8 cellular contexts compared by ENCODE assay signal in genomic region chrX:9342581-9343051, GRCh38.
DNase-seq lines count a peak whose midpoint lies in the region; ATAC-seq and TF ChIP-seq lines count a peak whose summit lies in the region.

No MANE protein-coding gene starts in this region.

- intact Hi-C loops in CD8-positive, alpha-beta T cell (cut with DNase I, micrococcal nuclease) = loop anchor here (1.0 to 10.0 kb wide), 7 partner anchors 56 to 772 kb away; no protein-coding TSS in a partner anchor
- intact Hi-C loops in uterus (cut with DNase I; ENCODE audit: low total_unique reads) = loop anchor here (5.0 kb wide), 1 partner anchor 120 kb away; no protein-coding TSS in a partner anchor

- peak overlapping the region; percentile 70 for H3K27ac Mint-ChIP-seq in CD8-positive, alpha-beta T cell

- no peaks in the 10 kb centered on the region for H3K79me2 ChIP-seq in KMS-11 (ENCODE audit: insufficient read depth, low read depth)

- TF ChIP-seq CTCF in CD8-positive, alpha-beta T cell (IDR thresholded peaks at IDR 0.05) = no peak
- TF ChIP-seq CTCF in KMS-11 (conservative IDR thresholded peaks at IDR 0.05; ENCODE audit: low read depth, low read length) (no peak), RWPE2 (IDR thresholded peaks at IDR 0.05; ENCODE audit: poor library complexity, severe bottlenecking) (no peak), uterus (IDR thresholded peaks at IDR 0.05) (no peak)

- H3K4me2 ChIP-seq in KMS-11 = peak overlapping the region; percentile 51

- no peaks in the 10 kb centered on the region for H3K9me3 Mint-ChIP-seq in CD8-positive, alpha-beta T cell

- no peaks in the 10 kb centered on the region for H3K9me3 ChIP-seq in CD8-positive, alpha-beta T cell (ENCODE audit: low read length)
- H3K9me3 ChIP-seq in RWPE2 (ENCODE audit: severe bottlenecking) (no peaks in the 10 kb centered on the region), neuron (ENCODE audit: low read length) (no peaks in the 10 kb centered on the region), uterus (no peaks in the 10 kb centered on the region)

- no peaks in the 10 kb centered on the region for H3K27me3 ChIP-seq in CD8-positive, alpha-beta T cell (ENCODE audit: insufficient read depth, low read length)
- H3K27me3 ChIP-seq in KMS-11 (ENCODE audit: insufficient read depth, low read depth) (no peaks in the 10 kb centered on the region), RWPE2 (ENCODE audit: insufficient read depth, poor library complexity, severe bottlenecking) (no peaks in the 10 kb centered on the region), neuron (ENCODE audit: insufficient read depth, low read length) (peaks cover 3% of the 10 kb centered on the region), uterus (no peaks in the 10 kb centered on the region)

- no peaks in the 10 kb centered on the region for H4K20me1 ChIP-seq in KMS-11 (ENCODE audit: insufficient read depth)

- H3K4me1 Mint-ChIP-seq in CD8-positive, alpha-beta T cell (ENCODE audit: low read depth) = peaks cover 29% of the 10 kb centered on the region

- H3K9ac ChIP-seq in KMS-11 = peak overlapping the region; percentile 37; the same call in 1 of the 2 replicates

- no peak for TF ChIP-seq POLR2A in uterus (IDR thresholded peaks at IDR 0.05)

- no peaks in the 10 kb centered on the region for H3K27me3 Mint-ChIP-seq in CD8-positive, alpha-beta T cell (ENCODE audit: low read depth)

- H3K4me3 ChIP-seq in CD8-positive, alpha-beta T cell (ENCODE audit: low read depth, low read length) = peak overlapping the region; percentile 5
- H3K4me3 ChIP-seq in KMS-11 (IDR thresholded peaks at IDR 0.05; ENCODE audit: insufficient read depth, low read depth, low read length) (no peak overlapping the region), RWPE2 (ENCODE audit: severe bottlenecking) (no peak overlapping the region), neuron (ENCODE audit: low read length) (peak overlapping the region; percentile 38), uterus (peak overlapping the region in 1 of 2 donors; percentile 24)

- no peak for ATAC-seq in CD8-positive, alpha-beta T cell
- ATAC-seq in RWPE2 (ENCODE audit: low read depth) (peak; percentile 85), HG02852 (IDR thresholded peaks at IDR 0.05; ENCODE audit: unreplicated experiment) (no peak)

- H3K4me3 Mint-ChIP-seq in CD8-positive, alpha-beta T cell = peak overlapping the region; percentile 71

- POLR2A ChIA-PET in CD8-positive, alpha-beta T cell (lab: Charles Lee) = interaction anchor here (5.1 kb wide), 1 partner anchor 120 kb away, joined by 32 read pairs; the partner anchor contains the start of gene TBL1X

- no peaks in the 10 kb centered on the region for H3K36me3 ChIP-seq in CD8-positive, alpha-beta T cell (ENCODE audit: insufficient read depth, low read length)
- H3K36me3 ChIP-seq in KMS-11 (ENCODE audit: insufficient read depth) (no peaks in the 10 kb centered on the region), RWPE2 (ENCODE audit: low read depth) (no peaks in the 10 kb centered on the region), neuron (ENCODE audit: insufficient read depth, low read length) (no peaks in the 10 kb centered on the region), uterus (no peaks in the 10 kb centered on the region)

- peak overlapping the region; percentile 59; the same call in 1 of the 2 replicates for H2AFZ ChIP-seq in KMS-11 (ENCODE audit: low read depth)
- H2AFZ ChIP-seq in neuron (ENCODE audit: low read depth, low read length) = peak overlapping the region; percentile 76

- CTCF ChIA-PET in CD8-positive, alpha-beta T cell (lab: Charles Lee) = interaction anchor here (0.6 to 1.3 kb wide), 3 partner anchors 114 to 309 kb away, joined by 3 read pairs; partner anchors contain the start of gene FAM9B

- no peak overlapping the region for H3K27ac ChIP-seq in CD8-positive, alpha-beta T cell (ENCODE audit: low read depth, low read length)
- H3K27ac ChIP-seq in KMS-11 (no peak overlapping the region), RWPE2 (ENCODE audit: poor library complexity, severe bottlenecking) (no peak overlapping the region), uterus (peak overlapping the region; percentile 60 to 84)

- no peaks in the 10 kb centered on the region for H3K36me3 Mint-ChIP-seq in CD8-positive, alpha-beta T cell

- peak in 5 of 7 experiments; percentile 14 to 73 (median 50) for DNase-seq in CD8-positive, alpha-beta T cell
- peak; percentile 45 for DNase-seq in RWPE2 (ENCODE audit: low spot score)
- peak; percentile 49 for DNase-seq in activated naive CD4-positive, alpha-beta T cell treated with anti-CD3 and anti-CD28 coated beads, Interleukin-2, amount 50 U/mL, for 16 hours
- peak; percentile 85 for DNase-seq in globus pallidus (ENCODE audit: low spot score)
- DNase-seq in uterus = peak; percentile 85 to 89

- peaks cover 18% of the 10 kb centered on the region for H3K4me1 ChIP-seq in CD8-positive, alpha-beta T cell (ENCODE audit: insufficient read depth, low read length)
- H3K4me1 ChIP-seq in KMS-11 (ENCODE audit: low read depth, poor library complexity, severe bottlenecking) (peaks cover 36% of the 10 kb centered on the region), RWPE2 (ENCODE audit: insufficient read depth, poor library complexity, severe bottlenecking) (no peaks in the 10 kb centered on the region), neuron (ENCODE audit: insufficient read depth, low read length) (peaks cover 7% of the 10 kb centered on the region), uterus (no peaks in the 10 kb centered on the region)

Comparison
In these comparisons a context has a peak if more than half of its experiments do, and no peak if none do; other contexts are left out.
1. H3K27ac ChIP-seq: peak in uterus (2 of 2); none in CD8-positive, alpha-beta T cell (single experiment), KMS-11 (single experiment) and RWPE2 (single experiment).
2. H3K4me3 ChIP-seq: peak in CD8-positive, alpha-beta T cell (single experiment) and neuron (single experiment); none in KMS-11 (single experiment) and RWPE2 (single experiment).
3. Peak in every context shown above with its lines, with median percentiles within 50 percentile points of each other: DNase-seq.